In the genomic region with DNA sequence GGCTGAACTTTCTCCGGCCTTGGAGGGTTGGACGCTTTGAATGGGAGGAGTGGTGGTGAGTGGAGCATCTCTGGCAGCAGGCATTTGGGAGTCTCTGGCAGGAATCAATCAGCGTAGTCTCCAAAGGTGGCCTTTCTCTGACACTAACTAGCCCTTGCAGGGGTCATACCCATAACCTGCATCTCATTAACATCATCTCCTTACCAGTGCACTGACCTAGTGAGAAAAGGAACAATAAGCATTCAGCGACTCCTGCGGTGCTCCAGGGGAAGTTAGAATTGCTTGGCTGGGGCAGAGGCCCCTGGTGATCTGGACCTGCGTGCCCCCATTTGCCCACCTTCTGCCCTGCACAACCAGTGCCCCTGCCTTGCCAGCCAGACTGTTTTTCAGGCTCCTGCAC, we compare ENCODE assay signal across 24 cellular contexts.
DNase-seq lines count a peak whose midpoint lies in the region; ATAC-seq and TF ChIP-seq lines count a peak whose summit lies in the region.
"Had no signal": no experiment of that assay in that cellular context is flagged by ENCODE, and none has a peak within 500 bp of the region (broad histone marks: within the 10 kb centered on the region; RNA-seq: fewer than 3 reads in every experiment).

No MANE protein-coding gene starts in this region.

- in situ Hi-C loops in IMR-90 (cut with MboI; ENCODE audit: low sequenced_read_pairs): no loop called here

- H4K5ac ChIP-seq in IMR-90 (ENCODE audit: low read depth, low read length): no peak overlapping the region

- H3K56ac ChIP-seq in IMR-90 (ENCODE audit: extremely low read depth, insufficient read depth, low read length): no peak overlapping the region

- peaks cover 24% of the 10 kb centered on the region for H3K9me1 ChIP-seq in IMR-90 (ENCODE audit: insufficient read depth, low read length)

- CTCF ChIA-PET in IMR-90 (lab: Yijun Ruan, JAX): no interaction called here
- CTCF ChIA-PET in activated CD8-positive, alpha-beta T cell treated with anti-CD3 and anti-CD28 coated beads, Interleukin-2, amount 10 ng/mL, durations not matched to agents 7 days and 5 days (lab: Charles Lee): no interaction called here

- H4K91ac ChIP-seq in IMR-90 (ENCODE audit: insufficient read depth, low read depth, low read length): peak overlapping the region; percentile 23; the same call in 1 of the 2 replicates

- no peak overlapping the region for H3K4me3 Mint-ChIP-seq in nephron
- H3K4me3 Mint-ChIP-seq in activated CD8-positive, alpha-beta T cell treated with anti-CD3 and anti-CD28 coated beads, Interleukin-2, amount 10 ng/mL, durations not matched to agents 7 days and 5 days: no peak overlapping the region

- DNase-seq in IMR-90 (no peak), posterior vena cava (ENCODE audit: low spot score) (peak; percentile 40), NCI-H2196 (lab: John Stamatoyannopoulos, UW; ENCODE audit: unreplicated experiment) (no peak), ovary (no peak), esophagus muscularis mucosa (ENCODE audit: extremely low spot score) (no peak)
- no peak for DNase-seq in activated CD8-positive, alpha-beta T cell treated with anti-CD3 and anti-CD28 coated beads, Interleukin-2, amount 10 ng/mL, durations not matched to agents 7 days and 5 days
- DNase-seq: C1 segment of cervical spinal cord, Calu3, DMS79 treated with DMSO at 0.1 percent for 48 hours, GF-D8, HCEC 1CT, NCI-H1048, NCI-H1417, NCI-H1694, NCI-H2029 treated with DMSO at 0.1 percent for 48 hours, NCI-H226, NCI-H510A, NCI-H69, SHP77 had no signal

- no peak for TF ChIP-seq RAD21 in IMR-90 (IDR thresholded peaks at IDR 0.05; ENCODE audit: low read length)

- no peak overlapping the region for H2BK20ac ChIP-seq in IMR-90 (ENCODE audit: low read depth, low read length)

- no peak overlapping the region for H3K9ac ChIP-seq in IMR-90 (ENCODE audit: low read depth, low read length)

- BruUV-seq in IMR-90 (replicated peaks; lab: Mats Ljungman, UMichigan): no TSS peak

- peaks cover 5 to 18% of the 10 kb centered on the region in 2 experiments; a peak in 2 of 4 replicates for H3K79me1 ChIP-seq in IMR-90 (ENCODE audit: low read depth in 1 of 2, low read length in 2 of 2)

- no peak overlapping the region for H2AFZ ChIP-seq in IMR-90 (replicated peaks; ENCODE audit: low read length, poor library complexity)

- H3K9me3 ChIP-seq in IMR-90 (ENCODE audit: control insufficient read depth, insufficient read depth, low read length) (no peaks in the 10 kb centered on the region), ovary (no peaks in the 10 kb centered on the region), esophagus muscularis mucosa (no peaks in the 10 kb centered on the region)
- H3K9me3 ChIP-seq: A549 had no signal

- no peak for ATAC-seq in IMR-90 (ENCODE audit: low read depth)
- ATAC-seq in activated CD8-positive, alpha-beta T cell treated with anti-CD3 and anti-CD28 coated beads, Interleukin-2, amount 10 ng/mL, durations not matched to agents 7 days and 5 days: no peak
- ATAC-seq: A549, Panc1 had no signal

- H3K23ac ChIP-seq in IMR-90 (ENCODE audit: low read depth, low read length): no peak overlapping the region

- H2BK15ac ChIP-seq in IMR-90 (ENCODE audit: low read depth, low read length): no peak overlapping the region; the same call in 2 of the 3 replicates

- no CpG with 5 or more reads among the region's 6 CpGs for WGBS in IMR-90 (ENCODE audit: extremely low coverage in 2 of 2, insufficient read length in 1 of 2), 2 experiments
- 94 to 98% (median 96%) methylated on average over 6 of the region's 6 CpGs for WGBS in ovary, 3 donors
- WGBS in esophagus muscularis mucosa: 93% methylated on average over 6 of the region's 6 CpGs

- H3K36me3 ChIP-seq in IMR-90 (ENCODE audit: control insufficient read depth, insufficient read depth, low read length): no peaks in the 10 kb centered on the region; the same call in none of the 2 replicates
- H3K36me3 ChIP-seq in ovary: no peaks in the 10 kb centered on the region
- peaks cover 45 to 85% (median 71%) of the 10 kb centered on the region in 4 donors for H3K36me3 ChIP-seq in esophagus muscularis mucosa

- H3K36me3 Mint-ChIP-seq in nephron (ENCODE audit: low read depth): peaks cover 45% of the 10 kb centered on the region
- H3K36me3 Mint-ChIP-seq in activated CD8-positive, alpha-beta T cell treated with anti-CD3 and anti-CD28 coated beads, Interleukin-2, amount 10 ng/mL, durations not matched to agents 7 days and 5 days (ENCODE audit: low read depth): peaks cover 45% of the 10 kb centered on the region

- no peak overlapping the region for H2BK120ac ChIP-seq in IMR-90 (ENCODE audit: low read depth, low read length)

- POLR2A ChIA-PET in IMR-90 (lab: Charles Lee; ENCODE audit: unreplicated experiment): no interaction called here
- POLR2A ChIA-PET in activated CD8-positive, alpha-beta T cell treated with anti-CD3 and anti-CD28 coated beads, Interleukin-2, amount 10 ng/mL, durations not matched to agents 7 days and 5 days (lab: Charles Lee): no interaction called here

- no peak overlapping the region for H3K4ac ChIP-seq in IMR-90 (ENCODE audit: low read depth, low read length)

- H3K27me3 ChIP-seq in IMR-90 (ENCODE audit: control insufficient read depth, insufficient read depth, low read length) (no peaks in the 10 kb centered on the region), ovary (no peaks in the 10 kb centered on the region), esophagus muscularis mucosa (no peaks in the 10 kb centered on the region)

- peak overlapping the region; percentile 54 to 95 (median 92) for H3K27ac Mint-ChIP-seq in nephron
- no peak overlapping the region for H3K27ac Mint-ChIP-seq in activated CD8-positive, alpha-beta T cell treated with anti-CD3 and anti-CD28 coated beads, Interleukin-2, amount 10 ng/mL, durations not matched to agents 7 days and 5 days

- H3K4me1 Mint-ChIP-seq in nephron: peaks cover 31% of the 10 kb centered on the region
- H3K4me1 Mint-ChIP-seq in activated CD8-positive, alpha-beta T cell treated with anti-CD3 and anti-CD28 coated beads, Interleukin-2, amount 10 ng/mL, durations not matched to agents 7 days and 5 days (ENCODE audit: low read depth): peaks cover 13% of the 10 kb centered on the region

- H3K9me3 Mint-ChIP-seq in nephron: no peaks in the 10 kb centered on the region
- no peaks in the 10 kb centered on the region for H3K9me3 Mint-ChIP-seq in activated CD8-positive, alpha-beta T cell treated with anti-CD3 and anti-CD28 coated beads, Interleukin-2, amount 10 ng/mL, durations not matched to agents 7 days and 5 days (ENCODE audit: insufficient read depth)

- no peak overlapping the region for H2AK9ac ChIP-seq in IMR-90 (replicated peaks; ENCODE audit: low read depth, low read length, poor library complexity)

- no peak for TF ChIP-seq CTCF in IMR-90 (conservative IDR thresholded peaks at IDR 0.05; ENCODE audit: low read depth, low read length)
- no peak for TF ChIP-seq CTCF in nephron (IDR thresholded peaks at IDR 0.05; ENCODE audit: unreplicated experiment in 3 of 3)
- TF ChIP-seq CTCF in ovary (IDR thresholded peaks at IDR 0.05): no peak
- no peak for TF ChIP-seq CTCF in esophagus muscularis mucosa (IDR thresholded peaks at IDR 0.05)

- no peak overlapping the region for H3K18ac ChIP-seq in IMR-90 (ENCODE audit: low read depth, low read length)

- TF ChIP-seq EP300 in ovary (IDR thresholded peaks at IDR 0.05) (no peak), esophagus muscularis mucosa (IDR thresholded peaks at IDR 0.05) (no peak)

- no peak overlapping the region for H4K8ac ChIP-seq in IMR-90 (ENCODE audit: low read depth in 2 of 2, low read length in 2 of 2)

- H3K27ac ChIP-seq in IMR-90 (ENCODE audit: insufficient read depth, low read length) (no peak overlapping the region), ovary (no peak overlapping the region), esophagus muscularis mucosa (replicated peaks in 1 of 4) (no peak overlapping the region)
- H3K27ac ChIP-seq: A549, HL-60, RWPE1 had no signal

- H3K27me3 Mint-ChIP-seq in nephron (ENCODE audit: low read depth): no peaks in the 10 kb centered on the region
- H3K27me3 Mint-ChIP-seq in activated CD8-positive, alpha-beta T cell treated with anti-CD3 and anti-CD28 coated beads, Interleukin-2, amount 10 ng/mL, durations not matched to agents 7 days and 5 days (ENCODE audit: low read depth): no peaks in the 10 kb centered on the region

- peaks cover 4% of the 10 kb centered on the region; the same call in 1 of the 2 replicates for H4K20me1 ChIP-seq in IMR-90 (ENCODE audit: insufficient read depth, low read length)

- H3K4me1 ChIP-seq in IMR-90 (ENCODE audit: control insufficient read depth, insufficient read depth, low read length) (peaks cover 17% of the 10 kb centered on the region), ovary (ENCODE audit: insufficient read depth) (peaks cover 11% of the 10 kb centered on the region), esophagus muscularis mucosa (peaks cover 0 to 13% (median 2%) of the 10 kb centered on the region in 4 donors)

- H2BK5ac ChIP-seq in IMR-90 (ENCODE audit: low read depth, low read length, poor library complexity, severe bottlenecking): no peak overlapping the region

- dilution Hi-C loops in IMR-90 (cut with HindIII; ENCODE audit: low sequenced_read_pairs, unreplicated experiment): no loop called here

- peak overlapping the region; percentile 10; the same call in 1 of the 2 replicates for H2AK5ac ChIP-seq in IMR-90 (ENCODE audit: low read depth, low read length)

- intact Hi-C loops in IMR-90 (cut with micrococcal nuclease): no loop called here
- intact Hi-C loops in posterior vena cava (cut with DNase I): no loop called here
- intact Hi-C loops in ovary (cut with DNase I): no loop called here
- intact Hi-C loops in esophagus muscularis mucosa (cut with DNase I): no loop called here

- H3K4me2 ChIP-seq in IMR-90 (ENCODE audit: low read depth, low read length): no peak overlapping the region
- H3K4me2 ChIP-seq: A549 had no signal

- H3K14ac ChIP-seq in IMR-90 (replicated peaks; ENCODE audit: low read depth, low read length): no peak overlapping the region

- TF ChIP-seq POLR2A in IMR-90 (IDR thresholded peaks at IDR 0.05; ENCODE audit: low read depth, low read length) (no peak), ovary (IDR thresholded peaks at IDR 0.05) (no peak), esophagus muscularis mucosa (IDR thresholded peaks at IDR 0.05; ENCODE audit: low read depth) (no peak)

- H3K4me3 ChIP-seq in IMR-90 (ENCODE audit: insufficient read depth, low read depth, low read length) (no peak overlapping the region), ovary (no peak overlapping the region), esophagus muscularis mucosa (no peak overlapping the region)
- H3K4me3 ChIP-seq: A549 had no signal

TF ChIP-seq in IMR-90, 13 proteins besides CTCF, POLR2A, EP300 and RAD21 (continues in another document):
- TF ChIP-seq MXI1 (IDR thresholded peaks at IDR 0.05; ENCODE audit: borderline replicate concordance, low read depth, low read length): no peak
- no peak for TF ChIP-seq BHLHE40 (IDR thresholded peaks at IDR 0.05; ENCODE audit: low read depth, low read length)
